Comparison of ENCODE assay signal across 1 cellular context in genomic region chr2:207619764-207620203, GRCh38.
TF ChIP-seq lines count a peak whose summit lies in the region.

No MANE protein-coding gene starts in this region.

TF ChIP-seq in HepG2, 621 proteins besides CTCF, POLR2A, EP300 and RAD21 (continued from another document):
- TF ChIP-seq ZHX2 (IDR thresholded peaks at IDR 0.05; ENCODE audit: low read depth) (no peak), ZHX2 (CRISPR knock-in tag; IDR thresholded peaks at IDR 0.05; ENCODE audit: borderline replicate concordance) (no peak), FIP1L1 (IDR thresholded peaks at IDR 0.05; ENCODE audit: borderline replicate concordance, insufficient read depth, low read depth, low read length) (no peak), BHLHE40 (IDR thresholded peaks at IDR 0.05; ENCODE audit: low read length) (no peak), JUNB (CRISPR knock-in tag; IDR thresholded peaks at IDR 0.05; ENCODE audit: borderline replicate concordance) (no peak), RAD51 (IDR thresholded peaks at IDR 0.05; ENCODE audit: borderline replicate concordance) (no peak), DMTF1 (CRISPR knock-in tag; IDR thresholded peaks at IDR 0.05) (no peak), NBN (conservative IDR thresholded peaks at IDR 0.05) (no peak), TARDBP (CRISPR knock-in tag; IDR thresholded peaks at IDR 0.05) (peak; percentile 60; the same call in 1 of the 2 replicates), ZNF598 (CRISPR knock-in tag; IDR thresholded peaks at IDR 0.05; ENCODE audit: borderline replicate concordance) (no peak), SP4 (CRISPR knock-in tag; IDR thresholded peaks at IDR 0.05) (no peak), ZFX (CRISPR knock-in tag; IDR thresholded peaks at IDR 0.05; ENCODE audit: low read depth) (no peak), ARID5B (CRISPR knock-in tag; IDR thresholded peaks at IDR 0.05) (peak; percentile 94), MED1 (CRISPR knock-in tag; IDR thresholded peaks at IDR 0.05) (peak; percentile 65), ZNF75D (CRISPR knock-in tag; IDR thresholded peaks at IDR 0.05; ENCODE audit: borderline replicate concordance) (no peak), KDM5A (IDR thresholded peaks at IDR 0.05; ENCODE audit: borderline replicate concordance, low read length) (no peak), FOXJ3 (CRISPR knock-in tag; IDR thresholded peaks at IDR 0.05; ENCODE audit: borderline replicate concordance) (peak; percentile 89; the same call in 1 of the 2 replicates), ZNF784 (CRISPR knock-in tag; IDR thresholded peaks at IDR 0.05; ENCODE audit: borderline replicate concordance) (no peak), NR2F2 (IDR thresholded peaks at IDR 0.05; ENCODE audit: borderline replicate concordance, low read depth) (peak; percentile 40; the same call in 1 of the 2 replicates), ZNF354B (CRISPR knock-in tag; IDR thresholded peaks at IDR 0.05) (no peak), HHEX (CRISPR knock-in tag; IDR thresholded peaks at IDR 0.05) (no peak)
